15 cellular contexts compared by ENCODE assay signal in the genomic region with DNA sequence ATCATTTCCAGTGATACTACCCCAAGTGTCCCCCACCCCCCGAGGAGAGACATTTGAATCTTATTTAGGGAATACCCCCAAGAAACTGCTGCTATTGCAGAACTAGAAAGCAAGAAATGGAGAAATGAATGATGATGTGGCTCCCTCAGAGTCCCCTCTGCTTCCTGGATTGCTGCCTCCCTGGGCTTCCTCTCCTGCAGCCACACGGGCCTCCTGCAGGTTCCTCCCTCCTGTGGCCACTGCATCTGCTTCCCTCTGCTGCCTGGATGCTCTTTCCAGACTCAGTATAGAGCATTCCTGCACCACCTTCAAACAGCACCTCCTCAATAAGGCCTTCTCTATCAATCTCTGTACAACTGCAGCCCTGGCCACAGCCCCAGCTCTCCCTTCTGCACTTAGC.
DNase-seq lines count a peak whose midpoint lies in the region; ATAC-seq and TF ChIP-seq lines count a peak whose summit lies in the region.
"Had no signal": no experiment of that assay in that cellular context is flagged by ENCODE, and none has a peak within 500 bp of the region (broad histone marks: within the 10 kb centered on the region; RNA-seq: fewer than 3 reads in every experiment).

No MANE protein-coding gene starts in this region.

- H3K27ac ChIP-seq in CD4-positive, alpha-beta memory T cell (ENCODE audit: low read depth, low read length) = no peak overlapping the region

- POLR2A ChIA-PET in CD4-positive, alpha-beta memory T cell (lab: Charles Lee; ENCODE audit: partially characterized antibody) = no interaction called here

- peaks cover 0 to 3% (median 0%) of the 10 kb centered on the region in 4 donors for H3K4me1 Mint-ChIP-seq in CD4-positive, alpha-beta memory T cell
- H3K4me1 Mint-ChIP-seq in endothelial cell (ENCODE audit: unreplicated experiment) = peaks cover 24% of the 10 kb centered on the region

- intact Hi-C loops in CD4-positive, alpha-beta memory T cell (cut with micrococcal nuclease) = no loop called here

- H3K27ac Mint-ChIP-seq in CD4-positive, alpha-beta memory T cell = peak overlapping the region in 5 of 7 donors; percentile 3 to 88 (median 12)
- H3K27ac Mint-ChIP-seq in endothelial cell (ENCODE audit: unreplicated experiment) = peak overlapping the region; percentile 3

- no peak for ATAC-seq in GM19463 (IDR thresholded peaks at IDR 0.05; ENCODE audit: unreplicated experiment)

- CTCF ChIA-PET in CD4-positive, alpha-beta memory T cell (lab: Charles Lee; ENCODE audit: partially characterized antibody) = interaction anchor here (14.0 kb wide), 1 partner anchor 349 kb away, joined by 614 read pairs; no protein-coding TSS in a partner anchor

- peaks cover 16 to 34% of the 10 kb centered on the region in 2 donors for H3K36me3 Mint-ChIP-seq in CD4-positive, alpha-beta memory T cell
- peaks cover 28% of the 10 kb centered on the region for H3K36me3 Mint-ChIP-seq in endothelial cell (ENCODE audit: low read depth, unreplicated experiment)

- H3K9me3 Mint-ChIP-seq in CD4-positive, alpha-beta memory T cell = peaks cover 0 to 4% (median 0%) of the 10 kb centered on the region in 8 donors
- H3K9me3 Mint-ChIP-seq in endothelial cell (ENCODE audit: unreplicated experiment) = peaks cover 6% of the 10 kb centered on the region

- H3K27me3 ChIP-seq in CD4-positive, alpha-beta memory T cell (ENCODE audit: insufficient read depth, low read length) = no peaks in the 10 kb centered on the region

- no peak overlapping the region for H3K4me3 Mint-ChIP-seq in CD4-positive, alpha-beta memory T cell
- H3K4me3 Mint-ChIP-seq in endothelial cell (ENCODE audit: unreplicated experiment) = no peak overlapping the region
- H3K4me3 Mint-ChIP-seq: CD8-positive, alpha-beta memory T cell had no signal

- no peaks in the 10 kb centered on the region for H3K4me1 ChIP-seq in CD4-positive, alpha-beta memory T cell (ENCODE audit: insufficient read depth, low read length)

- TF ChIP-seq CTCF in endothelial cell (IDR thresholded peaks at IDR 0.05; ENCODE audit: unreplicated experiment) = no peak

- no peak for DNase-seq in CD4-positive, alpha-beta memory T cell
- DNase-seq in KG1 (lab: John Stamatoyannopoulos, UW) (peak; percentile 11), NOMO-1 treated with dmso at 0.1 percent for 144 hours (lab: John Stamatoyannopoulos, UW; ENCODE audit: unreplicated experiment) (peak; percentile 54), endothelial cell (ENCODE audit: low spot score) (no peak), activated gamma-delta T cell (lab: John Stamatoyannopoulos, UW) (no peak), NCI-H526 (lab: John Stamatoyannopoulos, UW) (no peak)
- no peak for DNase-seq in activated CD4-positive, alpha-beta T cell treated with anti-CD3 and anti-CD28 coated beads, Interleukin-2, amount 50 U/mL, for 4 hours
- DNase-seq: CD8-positive, alpha-beta memory T cell; MM.1S; NCI-H1436; NCI-H226; NCI-H526 treated with DMSO at 0.1 percent for 48 hours; NK-92 treated with Interleukin-12 subunit alpha and Interleukin-12 subunit beta, amount 100 ng/mL, for 24 hours; SHP77 had no signal

- H3K27me3 Mint-ChIP-seq in CD4-positive, alpha-beta memory T cell = no peaks in the 10 kb centered on the region
- no peaks in the 10 kb centered on the region for H3K27me3 Mint-ChIP-seq in endothelial cell (ENCODE audit: unreplicated experiment)
- H3K27me3 Mint-ChIP-seq: CD8-positive, alpha-beta memory T cell had no signal

- no peak overlapping the region for H3K4me3 ChIP-seq in CD4-positive, alpha-beta memory T cell (ENCODE audit: low read length in 2 of 2)

- H3K36me3 ChIP-seq in CD4-positive, alpha-beta memory T cell (ENCODE audit: insufficient read depth, low read length) = no peaks in the 10 kb centered on the region

- H3K9me3 ChIP-seq in CD4-positive, alpha-beta memory T cell (ENCODE audit: control insufficient read depth in 1 of 2, low read length in 2 of 2) = no peaks in the 10 kb centered on the region

Comparison
In these comparisons a context has a peak if more than half of its experiments do, and no peak if none do; other contexts are left out.
1. DNase-seq: peak in KG1 (single experiment) and NOMO-1 treated with dmso at 0.1 percent for 144 hours (single experiment); none in CD4-positive, alpha-beta memory T cell (0 of 5), endothelial cell (single experiment), activated gamma-delta T cell (single experiment), activated CD4-positive, alpha-beta T cell treated with anti-CD3 and anti-CD28 coated beads, Interleukin-2, amount 50 U/mL, for 4 hours (0 of 2) and NCI-H526 (0 of 2).